Comparison of ENCODE assay signal across 16 cellular contexts in the genomic region with DNA sequence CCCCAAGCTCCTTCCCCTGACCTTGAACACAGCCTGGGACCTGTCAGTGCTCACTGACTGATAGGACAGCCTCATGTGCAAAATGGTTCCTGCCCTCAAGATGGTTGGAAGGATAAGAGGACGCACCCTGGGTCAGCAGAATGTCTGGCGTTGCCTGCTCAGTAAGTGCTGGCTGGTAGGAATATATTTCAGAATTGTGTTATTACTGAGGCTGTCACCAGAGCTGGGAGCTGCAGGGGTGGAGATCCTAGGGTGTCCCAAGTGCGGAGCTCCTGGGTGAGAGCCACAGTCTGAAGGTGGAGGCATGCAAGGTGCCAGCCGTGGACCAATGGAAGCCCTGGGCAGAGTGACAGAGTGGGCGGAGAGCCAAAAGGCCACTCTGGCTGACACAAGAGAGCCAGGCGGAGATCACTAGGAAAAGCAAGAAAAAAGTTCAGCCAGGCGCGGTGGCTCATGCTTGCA. TPM values are rescaled to one million over a fixed set of nuclear protein-coding genes. Genes with fewer than 3 reads are reported as not detected.
"Had no signal": no experiment of that assay in that cellular context is flagged by ENCODE, and none has a peak within 500 bp of the region (broad histone marks: within the 10 kb centered on the region; RNA-seq: fewer than 3 reads in every experiment).

No MANE protein-coding gene starts in this region.

- H3K36me3 ChIP-seq: gastrocnemius medialis, heart left ventricle, tibial nerve had no signal

- H3K9me3 ChIP-seq: gastrocnemius medialis, heart left ventricle, mucosa of descending colon, tibial nerve had no signal

- DNase-seq: activated CD4-positive, alpha-beta T cell treated with anti-CD3 and anti-CD28 coated beads, Interleukin-2, amount 50 U/mL, for 48 hours; activated naive CD4-positive, alpha-beta T cell treated with Interleukin-2 at 50 U/mL for 16 hours; aorta; effector CD8-positive, alpha-beta T cell; gastrocnemius medialis; left cardiac atrium; naive thymus-derived CD8-positive, alpha-beta T cell; stimulated activated CD4-positive, alpha-beta T cell treated with anti-CD3 and anti-CD28 coated beads, Interleukin-2, amount 100 ng/mL, for 48 hours; SW 1271 had no signal

- H3K27ac ChIP-seq: gastrocnemius medialis, heart left ventricle, tibial nerve had no signal

- H3K4me1 ChIP-seq: gastrocnemius medialis had no signal

- H3K4me3 ChIP-seq: gastrocnemius medialis, heart left ventricle, mucosa of descending colon, tibial nerve had no signal

RNA-seq across cellular contexts. Expression of a gene that starts 1.0 kb away (rescaled TPM):
- total RNA-seq: activated T-helper 17 cell treated with anti-CD3 and anti-CD28 coated beads, Interleukin-2, amount 50 U/mL, for 72 hours; aorta; left cardiac atrium; mucosa of descending colon; naive thymus-derived CD8-positive, alpha-beta T cell; T-helper 2 cell treated with Interferon-gamma antibody and Interleukin-4, amounts not matched to agents 100 ng/mL and 5 ng/mL, for 36 hours had no signal
- polyA plus RNA-seq: aorta; heart left ventricle; naive thymus-derived CD8-positive, alpha-beta T cell had no signal

RNA-seq across cellular contexts. Expression of a gene that starts 34.7 kb away (rescaled TPM):
- total RNA-seq: activated T-helper 17 cell treated with anti-CD3 and anti-CD28 coated beads, Interleukin-2, amount 50 U/mL, for 72 hours; aorta; fibroblast of lung; gastrocnemius medialis; heart left ventricle; left cardiac atrium; mucosa of descending colon; naive thymus-derived CD8-positive, alpha-beta T cell; renal cortical epithelial cell; T-helper 2 cell treated with Interferon-gamma antibody and Interleukin-4, amounts not matched to agents 100 ng/mL and 5 ng/mL, for 36 hours; tibial nerve had no signal
- polyA plus RNA-seq: aorta; fibroblast of lung; heart left ventricle; naive thymus-derived CD8-positive, alpha-beta T cell had no signal

RNA-seq across cellular contexts. Expression of a gene that starts 40.0 kb away (rescaled TPM):
- total RNA-seq: activated T-helper 17 cell treated with anti-CD3 and anti-CD28 coated beads, Interleukin-2, amount 50 U/mL, for 72 hours; gastrocnemius medialis; naive thymus-derived CD8-positive, alpha-beta T cell; T-helper 2 cell treated with Interferon-gamma antibody and Interleukin-4, amounts not matched to agents 100 ng/mL and 5 ng/mL, for 36 hours had no signal
- polyA plus RNA-seq: naive thymus-derived CD8-positive, alpha-beta T cell had no signal
